Comparison of ENCODE assay signal across 8 cellular contexts in the genomic region with DNA sequence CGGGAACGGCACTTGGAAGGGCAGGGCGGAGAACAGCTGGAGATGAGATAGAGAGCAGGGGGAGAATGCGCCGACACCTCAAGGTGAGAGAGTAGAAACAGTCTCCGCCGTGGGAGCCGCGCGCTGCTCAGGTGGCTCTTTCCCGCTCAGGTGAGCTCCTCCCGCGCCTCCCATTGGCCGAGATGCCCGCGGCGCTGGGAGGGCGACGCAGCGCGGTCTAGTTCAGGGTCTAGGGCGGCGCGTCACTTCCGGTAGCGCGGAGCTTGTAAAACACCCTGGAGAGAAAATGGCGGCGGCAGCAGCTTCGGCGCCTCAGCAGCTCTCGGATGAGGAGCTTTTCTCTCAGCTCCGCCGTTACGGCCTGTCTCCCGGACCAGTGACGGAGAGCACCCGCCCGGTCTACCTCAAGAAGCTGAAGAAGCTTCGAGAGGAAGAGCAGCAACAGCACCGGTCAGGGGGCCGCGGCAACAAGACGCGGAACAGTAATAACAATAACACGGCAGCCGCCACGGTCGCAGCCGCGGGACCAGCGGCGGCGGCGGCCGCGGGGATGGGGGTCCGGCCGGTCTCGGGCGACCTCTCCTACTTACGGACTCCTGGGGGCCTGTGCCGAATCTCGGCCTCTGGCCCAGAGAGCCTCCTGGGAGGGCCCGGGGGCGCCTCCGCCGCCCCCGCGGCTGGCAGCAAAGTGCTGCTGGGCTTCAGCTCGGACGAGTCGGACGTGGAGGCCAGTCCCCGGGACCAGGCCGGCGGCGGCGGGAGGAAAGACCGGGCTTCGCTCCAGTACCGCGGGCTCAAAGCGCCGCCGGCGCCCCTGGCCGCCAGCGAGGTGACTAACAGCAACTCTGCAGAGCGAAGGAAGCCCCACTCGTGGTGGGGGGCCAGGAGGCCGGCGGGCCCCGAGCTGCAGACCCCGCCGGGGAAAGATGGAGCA. TPM values are rescaled to one million over a fixed set of nuclear protein-coding genes. Genes with fewer than 3 reads are reported as not detected.
DNase-seq lines count a peak whose midpoint lies in the region; ATAC-seq and TF ChIP-seq lines count a peak whose summit lies in the region.

LEMD3 (plus strand) TSS at position 273 of the 934 bp plus-strand sequence; CDS start at position 287, 14 bp downstream.

- DNase-seq in DMS 273 treated with DMSO at 0.1 percent for 48 hours (lab: John Stamatoyannopoulos, UW) (peak; percentile 53), HuH-7.5 (ENCODE audit: low spot score) (peak; percentile 95), endothelial cell (ENCODE audit: low spot score) (peak; percentile 80), mesothelial cell of epicardium (ENCODE audit: low spot score in 2 of 2, unreplicated experiment in 2 of 2) (peak; percentile 88 to 93)
- peak; percentile 95 for DNase-seq in activated CD8-positive, alpha-beta memory T cell treated with anti-CD3 and anti-CD28 coated beads, Interleukin-2, amount 50 U/mL, for 48 hours
- DNase-seq in stimulated activated CD8-positive, alpha-beta memory T cell treated with anti-CD3 and anti-CD28 coated beads, Interleukin-15, amount 100 ng/mL, for 4 hours (ENCODE audit: low read depth in 2 of 2), result peak; percentile 84 to 88

- peak within 1 kb of the TSS; percentile 97 for H3K4me3 Mint-ChIP-seq in endothelial cell (ENCODE audit: unreplicated experiment)
- H3K4me3 Mint-ChIP-seq in mesothelial cell of epicardium, result peak within 1 kb of the TSS; percentile 100

- peak within 1 kb of the TSS; percentile 96 for H2AFZ ChIP-seq in OCI-LY3 (ENCODE audit: low read depth, low read length)

- peaks cover 55% of the 10 kb centered on the region for H3K79me2 ChIP-seq in OCI-LY3 (ENCODE audit: low read length)

- H3K27ac ChIP-seq in OCI-LY3 (ENCODE audit: low read length), result peak within 1 kb of the TSS; percentile 66

- peak within 1 kb of the TSS; percentile 98 for H3K4me2 ChIP-seq in OCI-LY3 (ENCODE audit: low read length)

- H3K4me1 ChIP-seq in OCI-LY3 (ENCODE audit: low read length), result peaks cover 37% of the 10 kb centered on the region

- H3K27ac Mint-ChIP-seq in endothelial cell (ENCODE audit: unreplicated experiment), result peak within 1 kb of the TSS; percentile 92
- peak within 1 kb of the TSS; percentile 100 for H3K27ac Mint-ChIP-seq in mesothelial cell of epicardium

- peak; percentile 92 for ATAC-seq in GM21528 (IDR thresholded peaks at IDR 0.05; ENCODE audit: low FRiP score, unreplicated experiment)

- H3K27me3 Mint-ChIP-seq in endothelial cell (ENCODE audit: unreplicated experiment) (peaks cover 11% of the 10 kb centered on the region), mesothelial cell of epicardium (ENCODE audit: low read depth) (peaks cover 2% of the 10 kb centered on the region)

- H3K27me3 ChIP-seq in OCI-LY3 (ENCODE audit: low read depth, low read length), result no peaks in the 10 kb centered on the region

- H3K9me3 Mint-ChIP-seq in endothelial cell (ENCODE audit: unreplicated experiment) (no peaks in the 10 kb centered on the region), mesothelial cell of epicardium (no peaks in the 10 kb centered on the region)

- peak within 1 kb of the TSS; percentile 87 for H3K4me3 ChIP-seq in OCI-LY3 (ENCODE audit: low read length)

- H3K4me1 Mint-ChIP-seq in endothelial cell (ENCODE audit: unreplicated experiment), result peaks cover 18% of the 10 kb centered on the region
- peaks cover 28% of the 10 kb centered on the region for H3K4me1 Mint-ChIP-seq in mesothelial cell of epicardium

- peak within 1 kb of the TSS; percentile 87 for H3K9ac ChIP-seq in OCI-LY3 (ENCODE audit: low read length)

- TF ChIP-seq CTCF in OCI-LY3 (IDR thresholded peaks at IDR 0.05; ENCODE audit: low read depth, low read length) (no peak), endothelial cell (IDR thresholded peaks at IDR 0.05; ENCODE audit: unreplicated experiment) (no peak), mesothelial cell of epicardium (IDR thresholded peaks at IDR 0.05; ENCODE audit: unreplicated experiment) (no peak)

- H3K9me3 ChIP-seq in OCI-LY3 (ENCODE audit: insufficient read depth, low read length), result no peaks in the 10 kb centered on the region

- H3K36me3 ChIP-seq in OCI-LY3 (replicated peaks; ENCODE audit: low read depth, low read length), result peaks cover 21% of the 10 kb centered on the region

- H4K20me1 ChIP-seq in OCI-LY3 (ENCODE audit: insufficient read depth, low read length), result peaks cover 43% of the 10 kb centered on the region

- H3K36me3 Mint-ChIP-seq in endothelial cell (ENCODE audit: low read depth, unreplicated experiment) (no peaks in the 10 kb centered on the region), mesothelial cell of epicardium (no peaks in the 10 kb centered on the region)

RNA-seq across cellular contexts. Expression of gene LEMD3, which starts in this region (rescaled TPM):
- total RNA-seq in endothelial cell (ENCODE audit: unreplicated experiment) (22.1 TPM), mesothelial cell of epicardium (37.6 to 44.4 TPM (median 39.3 TPM) in 3 replicates)

Comparison
In these comparisons a context has a peak if more than half of its experiments do, and no peak if none do; other contexts are left out.
1. Peak in every context shown above with its lines: DNase-seq, ATAC-seq, H3K4me3 ChIP-seq and H3K27ac ChIP-seq.